ENCODE assay signal across 23 cellular contexts in the genomic region with DNA sequence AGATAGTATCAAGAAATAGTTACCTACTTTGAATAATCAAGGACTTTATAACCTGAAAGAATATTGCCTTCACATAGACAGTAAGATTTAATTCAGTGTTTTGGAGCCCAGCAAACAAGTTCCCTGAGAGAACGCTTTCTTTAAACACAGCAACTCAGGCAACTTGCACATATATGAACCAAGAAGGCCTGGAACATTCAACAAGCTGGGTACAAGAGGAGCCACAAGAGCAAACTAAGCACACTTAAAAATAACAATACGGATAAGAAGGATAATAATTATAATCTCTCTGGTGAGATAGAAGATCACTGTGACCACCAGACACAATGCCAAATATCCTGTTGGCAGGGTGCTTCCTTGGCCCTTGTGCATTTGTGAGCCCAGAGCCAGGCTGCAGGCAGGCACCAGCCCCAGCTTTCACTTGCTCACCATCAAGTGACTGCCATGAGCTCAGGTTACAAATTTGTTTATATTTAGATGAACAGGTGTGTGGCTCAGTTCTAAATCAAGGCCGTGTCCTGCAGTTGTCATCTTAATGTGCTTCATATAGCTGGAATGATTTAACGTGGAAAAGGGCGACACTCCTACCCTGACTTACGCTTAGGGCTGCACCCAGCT.
DNase-seq lines count a peak whose midpoint lies in the region; ATAC-seq lines count a peak whose summit lies in the region.
"Had no signal": no experiment of that assay in that cellular context is flagged by ENCODE, and none has a peak within 500 bp of the region (broad histone marks: within the 10 kb centered on the region; RNA-seq: fewer than 3 reads in every experiment).

No MANE protein-coding gene starts in this region.

- ATAC-seq in GM18909 (IDR thresholded peaks at IDR 0.05; ENCODE audit: poor library complexity, unreplicated experiment): no peak
- ATAC-seq: activated CD8-positive, alpha-beta T cell treated with anti-CD3 and anti-CD28 coated beads for 36 hours; activated naive CD4-positive, alpha-beta T cell treated with anti-CD3 and anti-CD28 coated beads, Interleukin-2, amount 50 U/mL, for 72 hours; natural killer cell; SK-N-SH treated with all-trans-retinoic acid at 6 μM for 48 hours had no signal

- peaks cover 12 to 23% (median 21%) of the 10 kb centered on the region in 3 donors for H3K4me1 ChIP-seq in skeletal muscle tissue (ENCODE audit: control insufficient read depth in 3 of 3, insufficient read depth in 3 of 3, low read length in 3 of 3)
- H3K4me1 ChIP-seq: tibial artery had no signal

- H3K36me3 ChIP-seq in skeletal muscle tissue (ENCODE audit: control insufficient read depth in 3 of 3, insufficient read depth in 3 of 3, low read length in 3 of 3): no peaks in the 10 kb centered on the region
- H3K36me3 ChIP-seq: tibial artery had no signal

- H3K9ac ChIP-seq in skeletal muscle tissue (ENCODE audit: low read depth in 1 of 3, low read length in 3 of 3): peak overlapping the region in 2 of 3 donors; percentile 26 to 68

- H3K4me3 ChIP-seq in skeletal muscle tissue (ENCODE audit: low read length in 3 of 3): peak overlapping the region in 1 of 3 donors; percentile 60
- H3K4me3 ChIP-seq: smooth muscle cell, tibial artery had no signal

- DNase-seq in NCI-H82 (lab: John Stamatoyannopoulos, UW): peak; percentile 7
- no peak for DNase-seq in NCI-H82 treated with DMSO at 0.1 percent for 48 hours (lab: John Stamatoyannopoulos, UW; ENCODE audit: unreplicated experiment)
- peak; percentile 7 for DNase-seq in NCI-H1436 (lab: John Stamatoyannopoulos, UW)
- DNase-seq in NCI-H526 treated with DMSO at 0.1 percent for 48 hours (lab: John Stamatoyannopoulos, UW): peak; percentile 95
- no peak for DNase-seq in middle frontal gyrus (ENCODE audit: extremely low spot score, low spot score)
- no peak for DNase-seq in NCI-H1694 (lab: John Stamatoyannopoulos, UW)
- DNase-seq: activated CD8-positive, alpha-beta T cell treated with anti-CD3 and anti-CD28 coated beads for 36 hours; anterior cingulate cortex; CD8-positive, alpha-beta memory T cell; DND-41; effector CD4-positive, alpha-beta T cell; HCEC 1CT; midbrain; natural killer cell; NCI-H446; stimulated activated CD4-positive, alpha-beta T cell treated with anti-CD3 and anti-CD28 coated beads, Interleukin-1b, Interleukin-23, amount 100 ng/mL, for 48 hours; T-helper 2 cell; tibial artery had no signal

- no peaks in the 10 kb centered on the region for H3K27me3 ChIP-seq in skeletal muscle tissue (ENCODE audit: control insufficient read depth in 3 of 3, insufficient read depth in 3 of 3, low read length in 3 of 3)
- H3K27me3 ChIP-seq: tibial artery had no signal

- H3K27ac ChIP-seq in skeletal muscle tissue (ENCODE audit: low read depth, low read length): peak overlapping the region; percentile 78
- H3K27ac ChIP-seq: tibial artery had no signal

- H3K9me3 ChIP-seq in skeletal muscle tissue (ENCODE audit: control insufficient read depth in 3 of 3, low read length in 3 of 3): no peaks in the 10 kb centered on the region
- H3K9me3 ChIP-seq: tibial artery had no signal

Comparison
In these comparisons a context has a peak if more than half of its experiments do, and no peak if none do; other contexts are left out.
1. DNase-seq: peak in NCI-H82 (single experiment), NCI-H1436 (single experiment) and NCI-H526 treated with DMSO at 0.1 percent for 48 hours (single experiment); none in NCI-H82 treated with DMSO at 0.1 percent for 48 hours (single experiment), middle frontal gyrus (single experiment) and NCI-H1694 (single experiment).